Comparison of ENCODE assay signal across 20 cellular contexts in the genomic region with DNA sequence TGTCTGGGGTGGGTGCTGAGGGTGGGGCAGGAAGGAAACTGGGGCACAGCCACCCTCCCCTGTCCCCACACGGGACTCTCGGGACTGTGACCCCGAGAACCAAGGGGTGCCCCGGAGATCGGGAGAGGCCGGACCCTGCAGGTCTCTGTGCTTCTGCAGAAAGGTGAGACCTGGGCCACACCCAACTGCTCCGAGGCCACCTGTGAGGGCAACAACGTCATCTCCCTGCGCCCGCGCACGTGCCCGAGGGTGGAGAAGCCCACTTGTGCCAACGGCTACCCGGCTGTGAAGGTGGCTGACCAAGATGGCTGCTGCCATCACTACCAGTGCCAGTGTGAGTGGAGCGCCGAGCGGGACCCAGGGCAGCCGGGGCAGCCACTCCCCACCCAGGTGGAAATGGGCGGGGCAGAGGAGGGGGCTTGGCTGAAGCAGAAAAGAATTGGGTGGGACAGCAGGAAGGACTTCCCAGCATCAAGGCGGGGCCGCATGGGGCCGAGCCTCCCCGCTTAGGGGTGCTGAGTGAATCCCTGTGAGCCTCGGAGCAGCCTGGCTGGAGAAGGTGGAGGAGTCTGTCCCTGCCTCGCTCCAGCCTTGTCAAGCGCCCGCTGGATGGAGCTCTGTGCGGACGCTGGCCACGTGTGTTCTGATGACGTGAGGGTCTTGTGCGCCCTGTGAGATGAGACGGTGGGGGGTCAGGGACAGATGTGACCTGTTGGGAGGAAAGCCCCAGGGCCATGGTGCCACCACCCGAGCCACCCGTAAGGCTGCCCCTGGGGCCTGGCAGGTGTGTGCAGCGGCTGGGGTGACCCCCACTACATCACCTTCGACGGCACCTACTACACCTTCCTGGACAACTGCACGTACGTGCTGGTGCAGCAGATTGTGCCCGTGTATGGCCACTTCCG. TPM values are rescaled to one million over a fixed set of nuclear protein-coding genes. Genes with fewer than 3 reads are reported as not detected.
DNase-seq lines count a peak whose midpoint lies in the region; ATAC-seq and TF ChIP-seq lines count a peak whose summit lies in the region.
"Had no signal": no experiment of that assay in that cellular context is flagged by ENCODE, and none has a peak within 500 bp of the region (broad histone marks: within the 10 kb centered on the region; RNA-seq: fewer than 3 reads in every experiment).

No MANE protein-coding gene starts in this region.

- WGBS in stomach, 5 donors = 86 to 90% (median 89%) methylated on average over 30 to 43 of the region's 43 CpGs

- POLR2A ChIA-PET in activated CD4-positive, alpha-beta T cell treated with anti-CD3 and anti-CD28 coated beads for 36 hours (lab: Charles Lee) = no interaction called here

- no peak overlapping the region for H3K4me3 ChIP-seq in stomach
- H3K4me3 ChIP-seq: A549, breast epithelium, heart left ventricle had no signal

- H3K36me3 ChIP-seq in stomach = peaks cover 0 to 72% (median 37%) of the 10 kb centered on the region in 4 donors
- H3K36me3 ChIP-seq: breast epithelium, heart left ventricle had no signal

- H3K27me3 ChIP-seq in stomach = peaks cover 0 to 58% (median 11%) of the 10 kb centered on the region in 3 donors

- CTCF ChIA-PET in activated CD4-positive, alpha-beta T cell treated with anti-CD3 and anti-CD28 coated beads for 36 hours (lab: Charles Lee) = no interaction called here

- no peaks in the 10 kb centered on the region for H3K9me3 Mint-ChIP-seq in activated CD4-positive, alpha-beta T cell treated with anti-CD3 and anti-CD28 coated beads for 36 hours (ENCODE audit: low read depth)
- H3K9me3 Mint-ChIP-seq: activated naive CD4-positive, alpha-beta T cell treated with anti-CD3 and anti-CD28 coated beads, Interleukin-2, amount 50 U/mL, for 72 hours; stimulated activated naive B cell treated with anti-CD40 and anti-IgM and Interleukin-4, amounts not matched to agents 10 μg/mL and 1 μg/mL and 100 μg/mL, for 72 hours; T-helper 1 cell treated with Interleukin-12 subunit alpha and Interleukin-12 subunit beta and Interleukin-4 antibody, amounts not matched to agents 30 μg/mL and 1 μg/mL, for 36 hours had no signal

- no peaks in the 10 kb centered on the region for H3K9me3 ChIP-seq in stomach
- H3K9me3 ChIP-seq: heart left ventricle had no signal

- no peak for TF ChIP-seq POLR2A in stomach (IDR thresholded peaks at IDR 0.05)

- no peak overlapping the region for H3K4me3 Mint-ChIP-seq in activated CD4-positive, alpha-beta T cell treated with anti-CD3 and anti-CD28 coated beads for 36 hours
- H3K4me3 Mint-ChIP-seq: stimulated activated naive B cell treated with anti-CD40 and anti-IgM and Interleukin-4, amounts not matched to agents 10 μg/mL and 1 μg/mL and 100 μg/mL, for 72 hours; T-helper 1 cell treated with Interleukin-12 subunit alpha and Interleukin-12 subunit beta and Interleukin-4 antibody, amounts not matched to agents 30 μg/mL and 1 μg/mL, for 36 hours had no signal

- no peak overlapping the region for H3K27ac Mint-ChIP-seq in activated CD4-positive, alpha-beta T cell treated with anti-CD3 and anti-CD28 coated beads for 36 hours
- H3K27ac Mint-ChIP-seq: activated naive CD4-positive, alpha-beta T cell treated with anti-CD3 and anti-CD28 coated beads, Interleukin-2, amount 50 U/mL, for 72 hours; stimulated activated naive B cell treated with anti-CD40 and anti-IgM and Interleukin-4, amounts not matched to agents 10 μg/mL and 1 μg/mL and 100 μg/mL, for 72 hours; T-helper 1 cell treated with Interleukin-12 subunit alpha and Interleukin-12 subunit beta and Interleukin-4 antibody, amounts not matched to agents 30 μg/mL and 1 μg/mL, for 36 hours had no signal

- ATAC-seq in activated CD4-positive, alpha-beta T cell treated with anti-CD3 and anti-CD28 coated beads for 36 hours = no peak
- ATAC-seq in left lobe of liver = no peak
- ATAC-seq: A549; activated naive CD4-positive, alpha-beta T cell treated with anti-CD3 and anti-CD28 coated beads, Interleukin-2, amount 50 U/mL, for 72 hours; stimulated activated naive B cell treated with anti-CD40 and anti-IgM and Interleukin-4, amounts not matched to agents 10 μg/mL and 1 μg/mL and 100 μg/mL, for 72 hours had no signal

- no peak overlapping the region for H3K27ac ChIP-seq in stomach
- H3K27ac ChIP-seq: A549, breast epithelium, heart left ventricle had no signal

- no peak for TF ChIP-seq CTCF in stomach (IDR thresholded peaks at IDR 0.05)

- TF ChIP-seq EP300 in stomach (IDR thresholded peaks at IDR 0.05) = no peak

- H3K4me1 ChIP-seq in stomach = no peaks in the 10 kb centered on the region
- H3K4me1 ChIP-seq: A549, breast epithelium, heart left ventricle had no signal

- intact Hi-C loops in activated CD4-positive, alpha-beta T cell treated with anti-CD3 and anti-CD28 coated beads for 36 hours (cut with DNase I, micrococcal nuclease) = no loop called here
- intact Hi-C loops in stomach (cut with DNase I; ENCODE audit: low total_unique reads) = no loop called here

- peak; percentile 2 for DNase-seq in activated CD4-positive, alpha-beta T cell treated with anti-CD3 and anti-CD28 coated beads for 36 hours
- no peak for DNase-seq in activated CD4-positive, alpha-beta T cell treated with anti-CD3 and anti-CD28 coated beads for 48 hours
- DNase-seq in NCI-H774 (lab: John Stamatoyannopoulos, UW) (peak; percentile 14), left lobe of liver (ENCODE audit: low spot score) (peak; percentile 41), stomach (peak; percentile 26), NCI-H2029 (lab: John Stamatoyannopoulos, UW) (no peak), ureter (ENCODE audit: low spot score) (no peak)
- DNase-seq in stimulated activated CD4-positive, alpha-beta T cell treated with anti-CD3 and anti-CD28 coated beads, Interleukin-2, amount 100 ng/mL, for 24 hours = no peak
- DNase-seq: C1 segment of cervical spinal cord; DMS79; effector CD4-positive, alpha-beta T cell; kidney glomerular epithelial cell; NCI-H1092; NCI-H2227 treated with DMSO at 0.1 percent for 48 hours; stimulated activated naive B cell treated with anti-CD40 and anti-IgM and Interleukin-4, amounts not matched to agents 10 μg/mL and 1 μg/mL and 100 μg/mL, for 72 hours had no signal

- H3K36me3 Mint-ChIP-seq in activated CD4-positive, alpha-beta T cell treated with anti-CD3 and anti-CD28 coated beads for 36 hours (ENCODE audit: low read depth) = no peaks in the 10 kb centered on the region
- H3K36me3 Mint-ChIP-seq: activated naive CD4-positive, alpha-beta T cell treated with anti-CD3 and anti-CD28 coated beads, Interleukin-2, amount 50 U/mL, for 72 hours; stimulated activated naive B cell treated with anti-CD40 and anti-IgM and Interleukin-4, amounts not matched to agents 10 μg/mL and 1 μg/mL and 100 μg/mL, for 72 hours had no signal

- H3K27me3 Mint-ChIP-seq in activated CD4-positive, alpha-beta T cell treated with anti-CD3 and anti-CD28 coated beads for 36 hours = no peaks in the 10 kb centered on the region

- no peaks in the 10 kb centered on the region for H3K4me1 Mint-ChIP-seq in activated CD4-positive, alpha-beta T cell treated with anti-CD3 and anti-CD28 coated beads for 36 hours
- H3K4me1 Mint-ChIP-seq: stimulated activated naive B cell treated with anti-CD40 and anti-IgM and Interleukin-4, amounts not matched to agents 10 μg/mL and 1 μg/mL and 100 μg/mL, for 72 hours had no signal

RNA-seq across cellular contexts. Expression of gene MUC5B, which starts 29.3 kb away (rescaled TPM):
- total RNA-seq in activated CD4-positive, alpha-beta T cell treated with anti-CD3 and anti-CD28 coated beads for 36 hours = not detected
- total RNA-seq in left lobe of liver (4.1 TPM), stomach (100 to 1,000 TPM in 1 of 5 donors, 10 to 100 TPM in 2, 1 to 10 TPM in 2; 5.8 to 516 (median 38.5) TPM), ureter (not detected)
- polyA plus RNA-seq in stomach = 1 to 10 TPM in 1 of 3 donors, under 1 TPM in 2; under 0.01 to 5.4 (median 0.68) TPM
- total RNA-seq: activated naive CD4-positive, alpha-beta T cell treated with anti-CD3 and anti-CD28 coated beads, Interleukin-2, amount 50 U/mL, for 72 hours; heart left ventricle had no signal

RNA-seq across cellular contexts. Expression of gene MUC5AC, which starts 35.8 kb away (rescaled TPM):
- not detected for total RNA-seq in activated CD4-positive, alpha-beta T cell treated with anti-CD3 and anti-CD28 coated beads for 36 hours
- 0.03 TPM for total RNA-seq in left lobe of liver
- 1,000 to 10,000 TPM in 1 of 5 donors, 100 to 1,000 TPM in 3, 1 to 10 TPM in 1; 2.0 to 1,253 (median 605) TPM for total RNA-seq in stomach
- polyA plus RNA-seq in stomach = 10 to 100 TPM in 2 of 3 donors, 1 to 10 TPM in 1; 5.5 to 77.0 (median 24.0) TPM
- not detected for total RNA-seq in ureter
- total RNA-seq: activated naive CD4-positive, alpha-beta T cell treated with anti-CD3 and anti-CD28 coated beads, Interleukin-2, amount 50 U/mL, for 72 hours; breast epithelium; heart left ventricle had no signal
- polyA plus RNA-seq: heart left ventricle had no signal

Comparison
In these comparisons a context has a peak if more than half of its experiments do, and no peak if none do; other contexts are left out.
1. DNase-seq: peak in activated CD4-positive, alpha-beta T cell treated with anti-CD3 and anti-CD28 coated beads for 36 hours (single experiment), NCI-H774 (single experiment), left lobe of liver (single experiment) and stomach (single experiment); none in activated CD4-positive, alpha-beta T cell treated with anti-CD3 and anti-CD28 coated beads for 48 hours (single experiment), stimulated activated CD4-positive, alpha-beta T cell treated with anti-CD3 and anti-CD28 coated beads, Interleukin-2, amount 100 ng/mL, for 24 hours (0 of 2), NCI-H2029 (single experiment) and ureter (single experiment).